Comparison of ENCODE assay signal across 10 cellular contexts in the genomic region with DNA sequence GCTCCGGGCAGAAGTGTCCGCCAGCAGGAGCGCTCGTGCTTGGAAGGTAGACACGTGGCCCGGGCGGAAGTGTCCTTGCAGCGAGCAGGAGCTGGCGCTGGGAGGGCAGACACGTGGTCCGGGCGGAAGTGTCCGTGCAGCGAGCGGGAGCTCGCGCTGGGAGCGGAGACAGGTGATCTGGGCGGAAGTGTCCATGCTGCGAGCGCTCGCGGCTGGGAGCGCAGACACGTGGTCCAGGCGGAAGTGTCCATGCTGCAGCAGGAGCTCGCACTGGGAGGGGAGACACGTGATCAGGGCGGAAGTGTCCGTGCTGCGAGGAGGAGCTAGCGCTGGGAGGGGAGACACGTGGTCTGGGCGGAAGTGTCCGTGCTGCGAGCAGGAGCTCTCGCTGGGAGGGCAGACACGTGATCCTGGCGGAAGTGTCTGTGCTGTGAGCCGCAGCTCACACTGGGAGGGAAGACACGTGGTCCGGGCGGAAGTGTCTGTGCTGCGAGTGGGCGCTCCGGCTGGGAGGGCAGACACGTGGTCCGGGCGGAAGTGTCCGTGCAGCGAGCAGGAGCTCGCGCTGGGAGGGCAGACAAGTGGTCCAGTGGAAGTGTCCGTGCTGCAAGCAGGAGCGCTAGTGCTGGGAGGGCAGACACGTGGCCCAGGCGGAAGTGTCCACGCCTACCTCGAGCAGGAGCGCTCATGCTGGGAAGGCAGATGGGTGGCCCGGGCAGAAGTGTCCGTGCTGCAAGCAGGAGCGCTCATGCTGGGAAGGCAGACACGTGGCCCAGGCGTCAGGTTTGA. TPM values are rescaled to one million over a fixed set of nuclear protein-coding genes. Genes with fewer than 3 reads are reported as not detected.
DNase-seq lines count a peak whose midpoint lies in the region; ATAC-seq and TF ChIP-seq lines count a peak whose summit lies in the region.
"Had no signal": no experiment of that assay in that cellular context is flagged by ENCODE, and none has a peak within 500 bp of the region (broad histone marks: within the 10 kb centered on the region; RNA-seq: fewer than 3 reads in every experiment).

No MANE protein-coding gene starts in this region.

- intact Hi-C loops in breast epithelium (cut with DNase I; ENCODE audit: low total_unique reads) (no loop called here), esophagus squamous epithelium (cut with DNase I) (no loop called here)

- WGBS in neuronal stem cell (ENCODE audit: extremely low coverage in 2 of 2, insufficient read length in 2 of 2, insufficient replicate concordance in 1 of 2), 2 donors: no CpG with 5 or more reads among the region's 65 CpGs
- 85 to 90% methylated on average over 51 to 54 of the region's 65 CpGs for WGBS in esophagus squamous epithelium, 2 donors

- H2BK120ac ChIP-seq in neuronal stem cell (ENCODE audit: low read depth, low read length): no peak overlapping the region

- peaks cover 9% of the 10 kb centered on the region for H3K36me3 ChIP-seq in breast epithelium
- peaks cover 38 to 82% of the 10 kb centered on the region in 2 donors for H3K36me3 ChIP-seq in neuronal stem cell (replicated peaks in 1 of 2; ENCODE audit: control insufficient read depth in 2 of 2, insufficient read depth in 2 of 2, low read length in 2 of 2)
- H3K36me3 ChIP-seq in esophagus squamous epithelium: peaks cover 0 to 85% (median 24%) of the 10 kb centered on the region in 3 donors

- H3K23ac ChIP-seq in neuronal stem cell (ENCODE audit: low read depth, low read length, poor library complexity): peak overlapping the region; percentile 55

- H3K18ac ChIP-seq in neuronal stem cell (ENCODE audit: low read length): no peak overlapping the region

- H3K4me1 ChIP-seq in breast epithelium (no peaks in the 10 kb centered on the region), neuronal stem cell (ENCODE audit: control insufficient read depth in 2 of 2, insufficient read depth in 1 of 2, low read depth in 1 of 2, low read length in 2 of 2) (no peaks in the 10 kb centered on the region), esophagus squamous epithelium (peaks cover 0 to 28% (median 7%) of the 10 kb centered on the region in 3 donors)

- no peak overlapping the region for H4K91ac ChIP-seq in neuronal stem cell (ENCODE audit: low read depth, low read length, poor library complexity)

- H4K8ac ChIP-seq in neuronal stem cell (ENCODE audit: low read depth, low read length): no peak overlapping the region

- H3K4me3 ChIP-seq in breast epithelium (peak overlapping the region; percentile 7 to 64 (median 45)), neuronal stem cell (ENCODE audit: low read length in 2 of 2) (no peak overlapping the region), esophagus squamous epithelium (no peak overlapping the region)
- H3K4me3 ChIP-seq: colonic mucosa had no signal

- no peak for ATAC-seq in HG02678 (IDR thresholded peaks at IDR 0.05; ENCODE audit: unreplicated experiment)
- ATAC-seq in HG03135 (IDR thresholded peaks at IDR 0.05; ENCODE audit: unreplicated experiment): no peak

- peak overlapping the region; percentile 89 for H3K14ac ChIP-seq in neuronal stem cell (ENCODE audit: low read length)

- peak overlapping the region in 1 of 2 donors; percentile 75 for H3K27ac ChIP-seq in breast epithelium
- H3K27ac ChIP-seq in neuronal stem cell (replicated peaks; ENCODE audit: low read length): no peak overlapping the region
- H3K27ac ChIP-seq in esophagus squamous epithelium: peak overlapping the region in 1 of 4 donors; percentile 25
- H3K27ac ChIP-seq: colonic mucosa had no signal

- H3K9me3 ChIP-seq in breast epithelium: no peaks in the 10 kb centered on the region
- peaks cover 5 to 6% of the 10 kb centered on the region in 2 donors for H3K9me3 ChIP-seq in neuronal stem cell (replicated peaks in 1 of 2; ENCODE audit: control insufficient read depth in 2 of 2, insufficient read depth in 1 of 2, low read depth in 1 of 2, low read length in 2 of 2)
- no peaks in the 10 kb centered on the region for H3K9me3 ChIP-seq in esophagus squamous epithelium
- H3K9me3 ChIP-seq: colonic mucosa had no signal

- no peak for TF ChIP-seq POLR2A in breast epithelium (IDR thresholded peaks at IDR 0.05)
- no peak for TF ChIP-seq POLR2A in esophagus squamous epithelium (IDR thresholded peaks at IDR 0.05)

- peaks cover 9% of the 10 kb centered on the region for H3K79me1 ChIP-seq in neuronal stem cell (ENCODE audit: low read depth, low read length)

- H2BK5ac ChIP-seq in neuronal stem cell (ENCODE audit: low read length): no peak overlapping the region

- H2AK5ac ChIP-seq in neuronal stem cell (ENCODE audit: low read depth, low read length): peak overlapping the region; percentile 28

- H2AFZ ChIP-seq in neuronal stem cell (ENCODE audit: low read length): no peak overlapping the region

- no peak overlapping the region for H2BK15ac ChIP-seq in neuronal stem cell (ENCODE audit: low read length)

- peak overlapping the region; percentile 70 for H3K9ac ChIP-seq in neuronal stem cell (ENCODE audit: low read depth, low read length, poor library complexity)

- peak overlapping the region; percentile 90 for H2BK12ac ChIP-seq in neuronal stem cell (ENCODE audit: low read length)

- H3K27me3 ChIP-seq in breast epithelium (no peaks in the 10 kb centered on the region), neuronal stem cell (ENCODE audit: control insufficient read depth in 3 of 3, insufficient read depth in 3 of 3, low read depth in 1 of 3, low read length in 3 of 3) (no peaks in the 10 kb centered on the region), esophagus squamous epithelium (no peaks in the 10 kb centered on the region)
- H3K27me3 ChIP-seq: colonic mucosa had no signal

- no peak overlapping the region for H3K4me2 ChIP-seq in neuronal stem cell (ENCODE audit: insufficient read depth, low read length, poor library complexity, severe bottlenecking)

- DNase-seq in COLO829 (ENCODE audit: low spot score): peak; percentile 97
- DNase-seq in NCI-H1694 treated with DMSO at 0.1 percent for 48 hours (lab: John Stamatoyannopoulos, UW): peak; percentile 95
- peak; percentile 77 to 84 for DNase-seq in breast epithelium (ENCODE audit: low spot score in 2 of 2)
- DNase-seq in neuronal stem cell (ENCODE audit: low spot score): no peak
- no peak for DNase-seq in esophagus squamous epithelium (lab: John Stamatoyannopoulos, UW)
- no peak for DNase-seq in HuH-7 (ENCODE audit: low spot score)
- DNase-seq: colonic mucosa, KG1 had no signal

- no peak for TF ChIP-seq CTCF in breast epithelium (IDR thresholded peaks at IDR 0.05)
- TF ChIP-seq CTCF in esophagus squamous epithelium (IDR thresholded peaks at IDR 0.05): no peak

- H3K4ac ChIP-seq in neuronal stem cell (ENCODE audit: low read length): no peak overlapping the region

RNA-seq across cellular contexts. Expression of gene PRKAR1B, which starts 41.1 kb away (rescaled TPM):
- total RNA-seq in breast epithelium (10 to 100 TPM in 1 of 3 donors, 1 to 10 TPM in 2; 3.7 to 10.5 (median 7.9) TPM), esophagus squamous epithelium (10 to 100 TPM; 10.2 to 13.1 (median 12.5) TPM)
- 14.0 TPM for polyA plus RNA-seq in neuronal stem cell (2013, experiment 1 of 2)
- 12.9 TPM for polyA plus RNA-seq in neuronal stem cell (2013, experiment 2 of 2)

RNA-seq across cellular contexts. Expression of gene DNAAF5, which starts 41.6 kb away (rescaled TPM):
- total RNA-seq in breast epithelium (10 to 100 TPM; 14.1 to 29.8 (median 23.6) TPM), esophagus squamous epithelium (10 to 100 TPM; 23.7 to 30.1 (median 28.2) TPM)
- polyA plus RNA-seq in neuronal stem cell (2013, experiment 1 of 2): 26.4 TPM
- polyA plus RNA-seq in neuronal stem cell (2013, experiment 2 of 2): 26.5 TPM

Comparison
In these comparisons a context has a peak if more than half of its experiments do, and no peak if none do; other contexts are left out.
1. DNase-seq: peak in COLO829 (single experiment), NCI-H1694 treated with DMSO at 0.1 percent for 48 hours (single experiment) and breast epithelium (2 of 2); none in neuronal stem cell (single experiment), esophagus squamous epithelium (single experiment) and HuH-7 (single experiment).
2. H3K4me3 ChIP-seq: peak in breast epithelium (3 of 3); none in neuronal stem cell (0 of 2) and esophagus squamous epithelium (0 of 4).